In genomic region chr2:238901461-238902057, GRCh38 we compare ENCODE assay signal across 22 cellular contexts. TPM values are rescaled to one million over a fixed set of nuclear protein-coding genes. Genes with fewer than 3 reads are reported as not detected.
"Had no signal": no experiment of that assay in that cellular context is flagged by ENCODE, and none has a peak within 500 bp of the region (broad histone marks: within the 10 kb centered on the region; RNA-seq: fewer than 3 reads in every experiment).

No MANE protein-coding gene starts in this region.

- H3K27me3 ChIP-seq: colonic mucosa, hepatocyte, neural progenitor cell, testis, transverse colon had no signal

- H3K27ac ChIP-seq: colonic mucosa, epithelial cell of prostate, gastroesophageal sphincter, hepatocyte, neural progenitor cell, testis, transverse colon had no signal

- H2AFZ ChIP-seq: hepatocyte, neural progenitor cell had no signal

- H3K36me3 ChIP-seq: colonic mucosa, gastroesophageal sphincter, neural progenitor cell, transverse colon had no signal

- H3K4me2 ChIP-seq: neural progenitor cell had no signal

- H3K9ac ChIP-seq: neural progenitor cell had no signal

- H3K9me3 ChIP-seq: colonic mucosa, gastroesophageal sphincter, testis, transverse colon had no signal

- H3K4me1 ChIP-seq: colonic mucosa, testis had no signal

- DNase-seq: activated CD4-positive, alpha-beta T cell treated with anti-CD3 and anti-CD28 coated beads, Interleukin-2, amount 50 U/mL, for 1 hour; activated CD8-positive, alpha-beta T cell treated with anti-CD3 and anti-CD28 coated beads for 36 hours; activated naive CD8-positive, alpha-beta T cell treated with anti-CD3 and anti-CD28 coated beads, Interleukin-2, amount 50 U/mL, for 24 hours; activated T-cell treated with anti-CD3 and anti-CD28 coated beads, Interleukin-2, amount 50 U/mL, for 48 hours; anterior cingulate cortex; colonic mucosa; effector CD8-positive, alpha-beta T cell; left cardiac atrium; left ventricle myocardium superior; mammary epithelial cell; natural killer cell; stimulated activated naive CD4-positive, alpha-beta T cell; T-helper 17 cell; T1000; testis; transverse colon had no signal

- H3K4me3 ChIP-seq: colonic mucosa, gastroesophageal sphincter, hepatocyte, neural progenitor cell, testis, transverse colon had no signal

RNA-seq across cellular contexts. Expression of gene TWIST2, which starts 53.7 kb away (rescaled TPM):
- total RNA-seq: activated CD8-positive, alpha-beta T cell treated with anti-CD3 and anti-CD28 coated beads for 36 hours; activated T-helper 2 cell treated with anti-CD3 and anti-CD28 coated beads, Interferon-gamma antibody, Interleukin-2, Interleukin-4, amounts not matched to agents 10 μg/mL and 5 μg/mL and 100 μg/mL, durations not matched to agents 14 hours and 24 hours and 36 hours; dermis microvascular lymphatic vessel endothelial cell; natural killer cell; T-helper 17 cell had no signal
